In the genomic region with DNA sequence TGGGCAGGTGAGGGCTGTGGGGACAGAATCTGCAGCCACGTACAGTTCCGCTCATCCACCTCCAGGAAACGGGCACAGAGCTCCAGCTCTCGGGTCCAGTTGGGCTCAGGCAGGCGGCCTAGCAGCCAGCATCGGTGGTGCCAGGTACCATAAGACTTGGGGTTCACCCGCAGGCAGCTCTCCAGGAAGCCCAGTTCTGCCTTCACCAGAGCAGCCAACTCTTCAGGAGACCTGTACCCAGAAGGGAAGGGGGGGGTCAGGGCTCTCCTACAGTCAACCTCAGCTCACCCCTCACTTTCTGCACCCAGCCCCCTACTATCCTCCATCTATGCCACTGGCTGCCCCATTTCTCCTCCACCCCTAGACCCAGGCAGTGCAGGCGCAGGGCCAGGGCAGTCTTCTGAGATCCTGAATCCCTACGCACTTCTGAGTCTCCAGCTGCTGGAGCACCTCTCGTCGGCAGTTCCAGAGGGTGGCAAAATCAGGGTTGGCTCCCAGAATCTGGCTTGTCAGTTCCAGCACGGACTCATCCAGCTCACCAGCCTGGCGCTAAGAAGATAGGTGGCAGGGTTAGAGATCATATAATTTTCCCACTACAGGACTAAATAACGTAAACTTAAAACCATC, we compare ENCODE assay signal across 15 cellular contexts. TPM values are rescaled to one million over a fixed set of nuclear protein-coding genes. Genes with fewer than 3 reads are reported as not detected.
DNase-seq lines count a peak whose midpoint lies in the region; ATAC-seq and TF ChIP-seq lines count a peak whose summit lies in the region.
"Had no signal": no experiment of that assay in that cellular context is flagged by ENCODE, and none has a peak within 500 bp of the region (broad histone marks: within the 10 kb centered on the region; RNA-seq: fewer than 3 reads in every experiment).

No MANE protein-coding gene starts in this region.

- RAD21 ChIA-PET in HCT116 (lab: Charles Lee; ENCODE audit: low non-redundant PET in 1 of 2, low total read pairs in 2 of 2, uncharacterized antibody in 2 of 2, unreplicated experiment in 2 of 2): no interaction called here

- TF ChIP-seq RAD21 in HCT116 (IDR thresholded peaks at IDR 0.05; ENCODE audit: low read depth): no peak

- H3K4me3 ChIP-seq in HCT116 (replicated peaks in 1 of 2; ENCODE audit: low read depth in 1 of 2, low read length in 2 of 2): no peak overlapping the region; a peak in 1 of 4 replicates
- H3K4me3 ChIP-seq in naive thymus-derived CD4-positive, alpha-beta T cell (ENCODE audit: low read length): no peak overlapping the region

- no peak for TF ChIP-seq CTCF in CD4-positive, alpha-beta T cell (IDR thresholded peaks at IDR 0.05)
- no peak for TF ChIP-seq CTCF in HCT116 (IDR thresholded peaks at IDR 0.05 in 2 of 3, conservative IDR thresholded peaks at IDR 0.05 in 1 of 3; ENCODE audit: borderline replicate concordance in 1 of 3, insufficient read depth in 1 of 3, low read depth in 2 of 3, low read length in 2 of 3)

- no peaks in the 10 kb centered on the region; a peak in 1 of 4 replicates for H3K36me3 ChIP-seq in HCT116 (ENCODE audit: control insufficient read depth in 1 of 2, insufficient read depth in 2 of 2, low read length in 2 of 2)
- H3K36me3 ChIP-seq in naive thymus-derived CD4-positive, alpha-beta T cell (ENCODE audit: control insufficient read depth in 2 of 3, insufficient read depth in 3 of 3, low read length in 3 of 3): peaks cover 0 to 47% (median 0%) of the 10 kb centered on the region in 3 experiments

- no peaks in the 10 kb centered on the region for H4K20me1 ChIP-seq in HCT116 (ENCODE audit: insufficient read depth)

- H3K36me3 Mint-ChIP-seq in CD4-positive, alpha-beta T cell (ENCODE audit: low read depth): peaks cover 52% of the 10 kb centered on the region
- peaks cover 5% of the 10 kb centered on the region for H3K36me3 Mint-ChIP-seq in activated naive CD8-positive, alpha-beta T cell
- H3K36me3 Mint-ChIP-seq in naive thymus-derived CD4-positive, alpha-beta T cell: peaks cover 6 to 23% (median 15%) of the 10 kb centered on the region in 5 donors

- no peak for TF ChIP-seq POLR2A in HCT116 (IDR thresholded peaks at IDR 0.05; ENCODE audit: borderline replicate concordance, extremely low read depth, insufficient read depth, insufficient read length)

- intact Hi-C loops in CD4-positive, alpha-beta T cell (cut with DNase I, micrococcal nuclease): loop anchor here in 1 of 2 experiments (2.0 to 5.0 kb wide), 3 partner anchors 38 to 57 kb away; a partner anchor contains a TSS
- intact Hi-C loops in HCT116 (cut with micrococcal nuclease): no loop called here
- intact Hi-C loops in naive thymus-derived CD4-positive, alpha-beta T cell (cut with micrococcal nuclease): loop anchor here (2.0 to 5.0 kb wide), 3 partner anchors 42 to 703 kb away; a partner anchor contains a TSS

- H2AFZ ChIP-seq in HCT116 (ENCODE audit: low read depth, low read length, poor library complexity, severe bottlenecking): no peak overlapping the region

- POLR2A ChIA-PET in CD4-positive, alpha-beta T cell (lab: Charles Lee): interaction anchor here (0.7 to 4.0 kb wide), 18 partner anchors 8 to 161 kb away, joined by 3 to 134 read pairs (median 12); a partner anchor contains a TSS
- POLR2A ChIA-PET in HCT116 (lab: Charles Lee): interaction anchor here (0.8 to 2.7 kb wide), 6 partner anchors 15 to 166 kb away, joined by 3 to 20 read pairs (median 7); a partner anchor contains a TSS
- POLR2A ChIA-PET in naive thymus-derived CD4-positive, alpha-beta T cell (lab: Charles Lee): interaction anchor here (0.6 to 4.8 kb wide), 14 partner anchors 9 to 160 kb away, joined by 3 to 87 read pairs (median 6); a partner anchor contains a TSS

- H3K4me1 Mint-ChIP-seq in CD4-positive, alpha-beta T cell (ENCODE audit: low read depth): peaks cover 40% of the 10 kb centered on the region
- H3K4me1 Mint-ChIP-seq in activated naive CD8-positive, alpha-beta T cell (ENCODE audit: low read depth): peaks cover 35% of the 10 kb centered on the region
- H3K4me1 Mint-ChIP-seq in naive thymus-derived CD4-positive, alpha-beta T cell: peaks cover 25 to 47% (median 40%) of the 10 kb centered on the region in 7 donors

- H3K9me3 ChIP-seq in CD4-positive, alpha-beta T cell (ENCODE audit: control insufficient read depth, low read length): no peaks in the 10 kb centered on the region
- no peaks in the 10 kb centered on the region for H3K9me3 ChIP-seq in HCT116 (ENCODE audit: control insufficient read depth in 1 of 2, insufficient read depth in 1 of 2, low read depth in 1 of 2, low read length in 2 of 2)
- no peaks in the 10 kb centered on the region for H3K9me3 ChIP-seq in naive thymus-derived CD4-positive, alpha-beta T cell (ENCODE audit: control insufficient read depth in 2 of 3, low read length in 3 of 3)
- H3K9me3 ChIP-seq: mucosa of descending colon, right atrium auricular region, stomach had no signal

- H3K4me3 Mint-ChIP-seq in CD4-positive, alpha-beta T cell: peak overlapping the region; percentile 96
- peak overlapping the region; percentile 89 for H3K4me3 Mint-ChIP-seq in activated naive CD8-positive, alpha-beta T cell
- peak overlapping the region; percentile 79 to 95 (median 92) for H3K4me3 Mint-ChIP-seq in naive thymus-derived CD4-positive, alpha-beta T cell

- no peaks in the 10 kb centered on the region for H3K27me3 ChIP-seq in CD4-positive, alpha-beta T cell (ENCODE audit: control insufficient read depth, insufficient read depth, low read length)
- H3K27me3 ChIP-seq in HCT116 (ENCODE audit: insufficient read depth, low read length): no peaks in the 10 kb centered on the region
- no peaks in the 10 kb centered on the region for H3K27me3 ChIP-seq in naive thymus-derived CD4-positive, alpha-beta T cell (ENCODE audit: control insufficient read depth in 2 of 2, insufficient read depth in 2 of 2, low read length in 2 of 2)
- H3K27me3 ChIP-seq: right atrium auricular region, stomach had no signal

- DNase-seq in CD4-positive, alpha-beta T cell: no peak
- no peak for DNase-seq in HCT116 (ENCODE audit: low read depth, low spot score)
- no peak for DNase-seq in naive thymus-derived CD4-positive, alpha-beta T cell
- no peak for DNase-seq in AG20443 (ENCODE audit: low spot score)
- DNase-seq: activated CD4-positive, alpha-beta T cell treated with anti-CD3 and anti-CD28 coated beads for 1 hour; KBM-7; NCI-H187 treated with DMSO at 0.1 percent for 48 hours; stimulated activated CD4-positive, alpha-beta T cell treated with anti-CD3 and anti-CD28 coated beads, Interleukin-4, amount 100 ng/mL, for 4 hours had no signal

- peaks cover 9 to 22% of the 10 kb centered on the region in 2 experiments; a peak in 3 of 4 replicates for H3K4me1 ChIP-seq in HCT116 (ENCODE audit: control insufficient read depth in 1 of 2, insufficient read depth in 2 of 2, low read length in 2 of 2)
- H3K4me1 ChIP-seq in naive thymus-derived CD4-positive, alpha-beta T cell (ENCODE audit: control insufficient read depth in 2 of 2, insufficient read depth in 2 of 2, low read length in 2 of 2): peaks cover 17 to 23% of the 10 kb centered on the region in 2 donors

- CTCF ChIA-PET in CD4-positive, alpha-beta T cell (lab: Charles Lee): interaction anchor here (1.0 to 3.6 kb wide), 12 partner anchors 10 to 172 kb away, joined by 3 to 20 read pairs (median 5); a partner anchor contains a TSS
- CTCF ChIA-PET in HCT116 (lab: Charles Lee): interaction anchor here (1.4 to 1.9 kb wide), 3 partner anchors 10 to 38 kb away, joined by 3 to 12 read pairs (median 9); a partner anchor contains a TSS
- CTCF ChIA-PET in naive thymus-derived CD4-positive, alpha-beta T cell (lab: Charles Lee): interaction anchor here (1.1 to 4.0 kb wide), 5 partner anchors 27 to 63 kb away, joined by 3 to 24 read pairs (median 9); a partner anchor contains a TSS

- peak overlapping the region; percentile 98 for H3K4me2 ChIP-seq in HCT116 (ENCODE audit: low read length)

- no peaks in the 10 kb centered on the region for H3K9me3 Mint-ChIP-seq in CD4-positive, alpha-beta T cell
- H3K9me3 Mint-ChIP-seq in activated naive CD8-positive, alpha-beta T cell (ENCODE audit: low read depth): no peaks in the 10 kb centered on the region
- no peaks in the 10 kb centered on the region for H3K9me3 Mint-ChIP-seq in naive thymus-derived CD4-positive, alpha-beta T cell

- TSS peak; percentile 68 for BruUV-seq in HCT116 (replicated peaks; lab: Mats Ljungman, UMichigan)

- H3K27me3 Mint-ChIP-seq in CD4-positive, alpha-beta T cell: no peaks in the 10 kb centered on the region
- H3K27me3 Mint-ChIP-seq in activated naive CD8-positive, alpha-beta T cell: no peaks in the 10 kb centered on the region
- no peaks in the 10 kb centered on the region for H3K27me3 Mint-ChIP-seq in naive thymus-derived CD4-positive, alpha-beta T cell

- peak overlapping the region; percentile 97 for H3K27ac Mint-ChIP-seq in CD4-positive, alpha-beta T cell
- H3K27ac Mint-ChIP-seq in activated naive CD8-positive, alpha-beta T cell: no peak overlapping the region
- peak overlapping the region in 8 of 9 donors; percentile 77 to 100 (median 96) for H3K27ac Mint-ChIP-seq in naive thymus-derived CD4-positive, alpha-beta T cell

- no peak for ATAC-seq in CD4-positive, alpha-beta T cell (ENCODE audit: poor library complexity)
- ATAC-seq in HCT116: no peak
- ATAC-seq in naive thymus-derived CD4-positive, alpha-beta T cell: no peak
- no peak for ATAC-seq in GM21619 (IDR thresholded peaks at IDR 0.05; ENCODE audit: unreplicated experiment)
- no peak for ATAC-seq in GM18502 (IDR thresholded peaks at IDR 0.05; ENCODE audit: poor library complexity, unreplicated experiment)
- no peak for ATAC-seq in activated CD4-positive, CD25-positive, alpha-beta regulatory T cell treated with anti-CD3 and anti-CD28 coated beads, Interleukin-2, amount 50 U/mL, for 24 hours

- no peak overlapping the region for H3K9ac ChIP-seq in HCT116 (ENCODE audit: low read length)

- no peaks in the 10 kb centered on the region for H3K9me2 ChIP-seq in HCT116 (ENCODE audit: insufficient read depth)

- H3K27ac ChIP-seq in CD4-positive, alpha-beta T cell (ENCODE audit: low read depth, low read length): no peak overlapping the region
- H3K27ac ChIP-seq in HCT116 (ENCODE audit: low read depth, low read length): no peak overlapping the region
- H3K27ac ChIP-seq in naive thymus-derived CD4-positive, alpha-beta T cell (ENCODE audit: low read depth, low read length): peak overlapping the region; percentile 98

- H3K79me2 ChIP-seq in HCT116 (ENCODE audit: insufficient read depth, low read length): peaks cover 4% of the 10 kb centered on the region; the same call in 1 of the 2 replicates

RNA-seq across cellular contexts. Expression of a gene that starts 1.4 kb away (rescaled TPM):
- 10 to 100 TPM; 52.3 to 55.2 TPM for total RNA-seq in CD4-positive, alpha-beta T cell
- 40.8 TPM for total RNA-seq in HCT116 (2021; ENCODE audit: unreplicated experiment)
- polyA plus RNA-seq in HCT116 (2012): 51.9 and 61.2 TPM in 2 replicates
- total RNA-seq in naive thymus-derived CD4-positive, alpha-beta T cell: 10 to 100 TPM; 49.7 to 76.5 (median 55.5) TPM
- polyA plus RNA-seq in naive thymus-derived CD4-positive, alpha-beta T cell: 10 to 100 TPM; 17.9 to 36.3 TPM

RNA-seq across cellular contexts. Expression of a gene that starts 7.0 kb away (rescaled TPM):
- total RNA-seq in CD4-positive, alpha-beta T cell: 1 to 10 TPM; 3.5 to 3.9 TPM
- total RNA-seq in HCT116 (2021; ENCODE audit: unreplicated experiment): 5.6 TPM
- 5.6 and 8.1 TPM in 2 replicates for polyA plus RNA-seq in HCT116 (2012)
- total RNA-seq in naive thymus-derived CD4-positive, alpha-beta T cell: 10 to 100 TPM in 1 of 5 experiments, 1 to 10 TPM in 4; 4.8 to 12.9 (median 7.1) TPM
- polyA plus RNA-seq in naive thymus-derived CD4-positive, alpha-beta T cell: not detected

RNA-seq across cellular contexts. Expression of a gene that starts 27.6 kb away (rescaled TPM):
- 100 to 1,000 TPM; 110 to 113 TPM for total RNA-seq in CD4-positive, alpha-beta T cell
- 38.4 TPM for total RNA-seq in HCT116 (2021; ENCODE audit: unreplicated experiment)
- 29.6 and 35.9 TPM in 2 replicates for polyA plus RNA-seq in HCT116 (2012)
- 100 to 1,000 TPM; 133 to 150 (median 139) TPM for total RNA-seq in naive thymus-derived CD4-positive, alpha-beta T cell
- polyA plus RNA-seq in naive thymus-derived CD4-positive, alpha-beta T cell: 100 to 1,000 TPM; 143 to 186 TPM

RNA-seq across cellular contexts. Expression of a gene that starts 29.6 kb away (rescaled TPM):
- 10 to 100 TPM; 21.5 to 23.5 TPM for total RNA-seq in CD4-positive, alpha-beta T cell
- 34.7 TPM for total RNA-seq in HCT116 (2021; ENCODE audit: unreplicated experiment)
- polyA plus RNA-seq in HCT116 (2012): 30.8 and 34.3 TPM in 2 replicates
- 10 to 100 TPM; 25.2 to 37.0 (median 33.3) TPM for total RNA-seq in naive thymus-derived CD4-positive, alpha-beta T cell
- polyA plus RNA-seq in naive thymus-derived CD4-positive, alpha-beta T cell: 10 to 100 TPM; 21.3 to 38.4 TPM

RNA-seq across cellular contexts. Expression of a gene that starts 29.6 kb away (rescaled TPM):
- 10 to 100 TPM; 25.9 to 27.5 TPM for total RNA-seq in CD4-positive, alpha-beta T cell
- total RNA-seq in HCT116 (2021; ENCODE audit: unreplicated experiment): 39.4 TPM
- polyA plus RNA-seq in HCT116 (2012): 18.4 and 18.7 TPM in 2 replicates
- 10 to 100 TPM; 22.7 to 39.5 (median 29.8) TPM for total RNA-seq in naive thymus-derived CD4-positive, alpha-beta T cell
- 1 to 10 TPM; 1.7 to 1.8 TPM for polyA plus RNA-seq in naive thymus-derived CD4-positive, alpha-beta T cell
